9 cellular contexts compared by ENCODE assay signal in genomic region chr2:54545700-54546450, GRCh38.
DNase-seq lines count a peak whose midpoint lies in the region; ATAC-seq and TF ChIP-seq lines count a peak whose summit lies in the region.
"Had no signal": no experiment of that assay in that cellular context is flagged by ENCODE, and none has a peak within 500 bp of the region (broad histone marks: within the 10 kb centered on the region; RNA-seq: fewer than 3 reads in every experiment).

No MANE protein-coding gene starts in this region.

- no peak for TF ChIP-seq CTCF in choroid plexus epithelial cell (conservative IDR thresholded peaks at IDR 0.05; ENCODE audit: low read depth, low read length)

- peak; percentile 55 for DNase-seq in choroid plexus epithelial cell (ENCODE audit: low read depth)
- peak; percentile 100 for DNase-seq in renal cortical epithelial cell (ENCODE audit: low read depth)
- DNase-seq in stimulated activated CD4-positive, alpha-beta T cell treated with anti-CD3 and anti-CD28 coated beads, Interleukin-4, amount 100 ng/mL, for 1 hour, result no peak
- DNase-seq in activated CD4-positive, alpha-beta T cell treated with anti-CD3 and anti-CD28 coated beads for 4 hours, result no peak
- DNase-seq: hypothalamus, NCI-H524 had no signal

- H3K4me3 ChIP-seq in choroid plexus epithelial cell (ENCODE audit: low read depth, low read length), result no peak overlapping the region

- ATAC-seq in GM19395 (IDR thresholded peaks at IDR 0.05; ENCODE audit: unreplicated experiment) (peak; percentile 60), HG03159 (IDR thresholded peaks at IDR 0.05; ENCODE audit: unreplicated experiment) (peak; percentile 55), GM21528 (IDR thresholded peaks at IDR 0.05; ENCODE audit: low FRiP score, unreplicated experiment) (no peak)

Comparison
In these comparisons a context has a peak if more than half of its experiments do, and no peak if none do; other contexts are left out.
1. DNase-seq: peak in choroid plexus epithelial cell (single experiment) and renal cortical epithelial cell (single experiment); none in stimulated activated CD4-positive, alpha-beta T cell treated with anti-CD3 and anti-CD28 coated beads, Interleukin-4, amount 100 ng/mL, for 1 hour (single experiment) and activated CD4-positive, alpha-beta T cell treated with anti-CD3 and anti-CD28 coated beads for 4 hours (0 of 2).